ENCODE assay signal across 14 cellular contexts in genomic region chr1:28132110-28132897, GRCh38.
"Had no signal": no experiment of that assay in that cellular context is flagged by ENCODE, and none has a peak within 500 bp of the region (broad histone marks: within the 10 kb centered on the region; RNA-seq: fewer than 3 reads in every experiment).

No MANE protein-coding gene starts in this region.

- FAIRE-seq: colon, endothelial cell of umbilical vein had no signal

- H3K4me3 ChIP-seq: psoas muscle, testis had no signal

- DNase-seq: activated CD4-positive, alpha-beta T cell treated with anti-CD3 and anti-CD28 coated beads, Interleukin-2, amount 10 ng/mL, durations not matched to agents 24 days and 14 days; activated naive CD4-positive, alpha-beta T cell treated with anti-CD3 and anti-CD28 coated beads for 36 hours; foreskin keratinocyte; natural killer cell; psoas muscle; stimulated activated CD4-positive, alpha-beta T cell treated with anti-CD3 and anti-CD28 coated beads, Interleukin-12 subunit alpha, Interleukin-12 subunit beta, amount 100 ng/mL, for 4 hours; stimulated activated naive CD8-positive, alpha-beta T cell treated with anti-CD3 and anti-CD28 coated beads, Interleukin-15, amount 100 ng/mL, for 72 hours; T-helper 9 cell; testis had no signal

- H3K4me1 ChIP-seq: psoas muscle had no signal

- H3K27me3 ChIP-seq: foreskin keratinocyte, testis had no signal

- ATAC-seq: activated T-helper 17 cell treated with anti-CD3 and anti-CD28 coated beads, Interleukin-2, amount 50 U/mL, for 72 hours; foreskin keratinocyte; left lobe of liver; natural killer cell; psoas muscle; stimulated activated naive CD8-positive, alpha-beta T cell treated with anti-CD3 and anti-CD28 coated beads, Interleukin-15, amount 100 ng/mL, for 72 hours had no signal

- H3K27ac ChIP-seq: foreskin keratinocyte, psoas muscle, testis, VCaP had no signal

- H3K9me3 ChIP-seq: psoas muscle, testis had no signal
